Comparison of ENCODE assay signal across 18 cellular contexts in the genomic region with DNA sequence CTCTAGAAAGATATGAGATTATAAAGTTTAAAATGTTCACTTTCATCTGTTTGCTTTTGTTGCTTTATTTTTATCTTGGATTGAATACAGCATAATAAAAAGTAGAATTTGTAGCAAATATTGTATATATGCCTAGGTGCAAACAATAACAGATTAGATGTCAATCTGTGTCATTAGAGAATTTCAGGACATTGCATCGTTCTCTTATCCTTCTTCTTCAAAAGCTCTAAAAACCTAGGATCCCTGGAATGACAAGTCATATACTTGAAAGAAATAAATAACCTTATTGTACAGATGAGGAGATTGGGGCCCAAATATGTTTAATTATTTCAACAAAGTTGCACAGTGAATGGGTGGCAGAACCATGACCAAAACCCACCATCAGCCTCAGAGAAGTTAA.
DNase-seq lines count a peak whose midpoint lies in the region; ATAC-seq and TF ChIP-seq lines count a peak whose summit lies in the region.
"Had no signal": no experiment of that assay in that cellular context is flagged by ENCODE, and none has a peak within 500 bp of the region (broad histone marks: within the 10 kb centered on the region; RNA-seq: fewer than 3 reads in every experiment).

No MANE protein-coding gene starts in this region.

- no peaks in the 10 kb centered on the region for H3K36me3 Mint-ChIP-seq in MCF 10A (ENCODE audit: insufficient read depth, unreplicated experiment)
- H3K36me3 Mint-ChIP-seq: CD8-positive, alpha-beta T cell had no signal

- TF ChIP-seq CTCF in MCF 10A (IDR thresholded peaks at IDR 0.05; ENCODE audit: unreplicated experiment) = no peak
- no peak for TF ChIP-seq CTCF in breast epithelium (IDR thresholded peaks at IDR 0.05)
- no peak for TF ChIP-seq CTCF in HEK293 (tag by site-specific recombination; IDR thresholded peaks at IDR 0.05)

- H3K4me3 ChIP-seq in breast epithelium = no peak overlapping the region
- no peak overlapping the region for H3K4me3 ChIP-seq in HEK293 (ENCODE audit: low read depth, low read length)
- H3K4me3 ChIP-seq: GM12878 had no signal

- CTCF ChIA-PET in MCF 10A (lab: Yijun Ruan, JAX) = interaction anchor here (6.0 kb wide), 1 partner anchor 25 kb away, joined by 86 read pairs; no protein-coding TSS in a partner anchor
- CTCF ChIA-PET in HEK293 (lab: Yijun Ruan, JAX) = no interaction called here

- H3K4me1 Mint-ChIP-seq in MCF 10A (ENCODE audit: insufficient read depth, unreplicated experiment) = peaks cover 12% of the 10 kb centered on the region

- H3K36me3 ChIP-seq in breast epithelium (no peaks in the 10 kb centered on the region), HEK293 (ENCODE audit: control insufficient read depth in 2 of 2, insufficient read depth in 1 of 2, low read length in 2 of 2) (no peaks in the 10 kb centered on the region)

- peak overlapping the region; percentile 16 for H3K27ac Mint-ChIP-seq in MCF 10A (ENCODE audit: low read depth, unreplicated experiment)
- H3K27ac Mint-ChIP-seq: CD8-positive, alpha-beta T cell; H9 had no signal

- H3K9me3 Mint-ChIP-seq in MCF 10A (ENCODE audit: unreplicated experiment) = no peaks in the 10 kb centered on the region
- H3K9me3 Mint-ChIP-seq: CD8-positive, alpha-beta T cell; H9 had no signal

- H3K9me3 ChIP-seq in breast epithelium (no peaks in the 10 kb centered on the region), HEK293 (ENCODE audit: control insufficient read depth, insufficient read depth, low read depth, low read length) (no peaks in the 10 kb centered on the region)

- no peak overlapping the region for H3K4me3 Mint-ChIP-seq in MCF 10A (ENCODE audit: unreplicated experiment)
- H3K4me3 Mint-ChIP-seq: CD8-positive, alpha-beta T cell; H9 had no signal

- H3K27me3 ChIP-seq in breast epithelium = no peaks in the 10 kb centered on the region

- no peak overlapping the region for H3K27ac ChIP-seq in breast epithelium
- H3K27ac ChIP-seq in HEK293 (ENCODE audit: extremely low read depth, low read depth, low read length) = no peak overlapping the region
- H3K27ac ChIP-seq: HL-60 had no signal

- TF ChIP-seq POLR2A in breast epithelium (IDR thresholded peaks at IDR 0.05) = no peak

- DNase-seq in MCF 10A (ENCODE audit: unreplicated experiment) = no peak
- no peak for DNase-seq in breast epithelium (ENCODE audit: low spot score in 2 of 2)
- DNase-seq in SW480 (ENCODE audit: low spot score) = peak; percentile 37
- DNase-seq in NCI-H524 treated with DMSO at 0.1 percent for 48 hours (lab: John Stamatoyannopoulos, UW) = no peak
- DNase-seq in stimulated activated CD8-positive, alpha-beta memory T cell treated with anti-CD3 and anti-CD28 coated beads, Interleukin-4, amount 100 ng/mL, for 48 hours = no peak
- DNase-seq: ACHN; AML-193; Calu3; CD8-positive, alpha-beta T cell; DMS 273 treated with DMSO at 0.1 percent for 48 hours; DMS53; DND-41; EL; H9 had no signal

- no peak for ATAC-seq in HG02852 (IDR thresholded peaks at IDR 0.05; ENCODE audit: unreplicated experiment)
- ATAC-seq: CD8-positive, alpha-beta T cell; GM12878 had no signal

- H3K27me3 Mint-ChIP-seq in MCF 10A (ENCODE audit: insufficient read depth, unreplicated experiment) = no peaks in the 10 kb centered on the region

- POLR2A ChIA-PET in MCF 10A (lab: Yijun Ruan, JAX) (no interaction called here), HEK293 (lab: Yijun Ruan, JAX) (no interaction called here)

- no TSS peak for BruUV-seq in MCF 10A (replicated peaks; lab: Mats Ljungman, UMichigan)

- H3K4me1 ChIP-seq in breast epithelium (no peaks in the 10 kb centered on the region), HEK293 (ENCODE audit: control insufficient read depth, insufficient read depth, low read length) (peaks cover 2% of the 10 kb centered on the region; the same call in 1 of the 2 replicates)

- intact Hi-C loops in MCF 10A (cut with micrococcal nuclease) (loop anchor here (10.0 kb wide), 1 partner anchor 466 kb away; no protein-coding TSS in a partner anchor), breast epithelium (cut with DNase I; ENCODE audit: low total_unique reads) (no loop called here)

TF ChIP-seq in HEK293, 187 proteins besides CTCF, POLR2A, EP300 and RAD21:
- TF ChIP-seq, protein P1, sequence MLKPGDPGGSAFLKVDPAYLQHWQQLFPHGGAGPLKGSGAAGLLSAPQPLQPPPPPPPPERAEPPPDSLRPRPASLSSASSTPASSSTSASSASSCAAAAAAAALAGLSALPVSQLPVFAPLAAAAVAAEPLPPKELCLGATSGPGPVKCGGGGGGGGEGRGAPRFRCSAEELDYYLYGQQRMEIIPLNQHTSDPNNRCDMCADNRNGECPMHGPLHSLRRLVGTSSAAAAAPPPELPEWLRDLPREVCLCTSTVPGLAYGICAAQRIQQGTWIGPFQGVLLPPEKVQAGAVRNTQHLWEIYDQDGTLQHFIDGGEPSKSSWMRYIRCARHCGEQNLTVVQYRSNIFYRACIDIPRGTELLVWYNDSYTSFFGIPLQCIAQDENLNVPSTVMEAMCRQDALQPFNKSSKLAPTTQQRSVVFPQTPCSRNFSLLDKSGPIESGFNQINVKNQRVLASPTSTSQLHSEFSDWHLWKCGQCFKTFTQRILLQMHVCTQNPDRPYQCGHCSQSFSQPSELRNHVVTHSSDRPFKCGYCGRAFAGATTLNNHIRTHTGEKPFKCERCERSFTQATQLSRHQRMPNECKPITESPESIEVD (tag by site-specific recombination; IDR thresholded peaks at IDR 0.05) = 0 out of 2 replicates have a peak, but pooled peaks have one; percentile 11
- no peak for TF ChIP-seq ZNF558 (tag by site-specific recombination; IDR thresholded peaks at IDR 0.05)
